In the genomic region with DNA sequence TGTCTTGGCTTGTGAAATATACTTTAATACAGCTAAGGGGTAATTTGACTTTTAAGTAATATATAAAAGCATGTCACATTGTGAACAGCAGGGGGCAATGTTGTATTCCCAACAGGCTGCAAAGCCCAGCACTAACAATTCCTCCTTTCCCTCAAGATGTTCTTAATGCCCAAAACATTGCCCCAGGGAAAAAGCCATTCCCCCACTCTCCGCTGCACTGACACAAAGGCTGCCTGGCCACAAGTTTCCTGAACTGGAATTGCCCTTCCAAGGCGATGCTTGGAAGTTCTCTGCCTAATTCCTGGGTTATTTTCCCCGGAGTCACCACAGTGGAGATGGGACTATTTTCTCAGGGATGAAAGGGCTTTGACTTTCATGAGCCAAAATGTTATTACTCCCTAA, we compare ENCODE assay signal across 8 cellular contexts. TPM values are rescaled to one million over a fixed set of nuclear protein-coding genes. Genes with fewer than 3 reads are reported as not detected.
DNase-seq lines count a peak whose midpoint lies in the region; ATAC-seq and TF ChIP-seq lines count a peak whose summit lies in the region.

No MANE protein-coding gene starts in this region.

- H2AK5ac ChIP-seq in H9 (ENCODE audit: insufficient read length, low read length) = no peak overlapping the region

- H3K79me1 ChIP-seq in H9 (ENCODE audit: insufficient read depth, low read depth, low read length, poor library complexity, severe bottlenecking) = no peaks in the 10 kb centered on the region

- no peaks in the 10 kb centered on the region for H4K20me1 ChIP-seq in H9 (ENCODE audit: control insufficient read depth, insufficient read depth, insufficient read length)

- H3K27ac Mint-ChIP-seq in H9 (0 out of 7 replicates have a peak overlapping the region, but pooled peaks of 1 of the 3 experiments have one; percentile 53), glutamatergic neuron (ENCODE audit: unreplicated experiment) (no peak overlapping the region)

- no peak overlapping the region for H4K91ac ChIP-seq in H9 (ENCODE audit: insufficient read length, low read depth, low read length)

- H3K36me3 Mint-ChIP-seq in H9 (ENCODE audit: insufficient read depth in 1 of 3, low read depth in 3 of 3) (peaks cover 0 to 13% (median 13%) of the 10 kb centered on the region in 3 experiments; a peak in 4 of 7 replicates), glutamatergic neuron (ENCODE audit: unreplicated experiment) (no peaks in the 10 kb centered on the region)
- H3K36me3 Mint-ChIP-seq in activated T-cell treated with anti-CD3 and anti-CD28 coated beads, Interleukin-2, amount 50 U/mL, for 4 hours (ENCODE audit: insufficient read depth) = peaks cover 34% of the 10 kb centered on the region

- no peaks in the 10 kb centered on the region for H3K4me1 ChIP-seq in H9 (ENCODE audit: insufficient read depth, low read length)

- no peaks in the 10 kb centered on the region for H3K9me3 ChIP-seq in H9 (ENCODE audit: control insufficient read depth, low read depth, low read length)

- no peak overlapping the region for H2BK20ac ChIP-seq in H9 (ENCODE audit: low read depth, low read length, poor library complexity, severe bottlenecking)

- no peak overlapping the region for H3K27ac ChIP-seq in H9 (ENCODE audit: insufficient read length, low read depth, low read length)

- H2BK120ac ChIP-seq in H9 (ENCODE audit: low read depth, low read length, poor library complexity, severe bottlenecking) = no peak overlapping the region

- H3K14ac ChIP-seq in H9 (ENCODE audit: insufficient read depth, low read length) = no peak overlapping the region

- H4K5ac ChIP-seq in H9 (ENCODE audit: insufficient read length, low read depth, low read length) = no peak overlapping the region

- H3K4me3 Mint-ChIP-seq in H9 (no peak overlapping the region), glutamatergic neuron (ENCODE audit: unreplicated experiment) (no peak overlapping the region)
- no peak overlapping the region for H3K4me3 Mint-ChIP-seq in activated T-cell treated with anti-CD3 and anti-CD28 coated beads, Interleukin-2, amount 50 U/mL, for 4 hours

- TF ChIP-seq CTCF in H9 (conservative IDR thresholded peaks at IDR 0.05) = peak; percentile 86
- peak; percentile 93 for TF ChIP-seq CTCF in glutamatergic neuron (IDR thresholded peaks at IDR 0.05; ENCODE audit: partially characterized antibody, unreplicated experiment)

- H3T11ph ChIP-seq in H9 (ENCODE audit: low read length) = no peak overlapping the region

- no peak overlapping the region for H3K4ac ChIP-seq in H9 (ENCODE audit: low read depth, low read length)

- no peak for ATAC-seq in activated T-cell treated with anti-CD3 and anti-CD28 coated beads, Interleukin-2, amount 50 U/mL, for 4 hours
- ATAC-seq in HG03571 (IDR thresholded peaks at IDR 0.05; ENCODE audit: unreplicated experiment) = no peak

- no peak overlapping the region for H2BK5ac ChIP-seq in H9 (ENCODE audit: insufficient read length, low read length)

- no peaks in the 10 kb centered on the region for H3K79me2 ChIP-seq in H9 (ENCODE audit: insufficient read depth, low read length)

- in situ Hi-C loops in Caki2 (cut with HindIII; ENCODE audit: low pct_unique_long_range_greater_than_20kb, low sequenced_read_pairs) = no loop called here

- no peak overlapping the region for H2BK15ac ChIP-seq in H9 (ENCODE audit: low read depth, low read length)

- H3K27me3 Mint-ChIP-seq in H9 (ENCODE audit: low read depth) (no peaks in the 10 kb centered on the region; the same call in 1 of the 2 replicates), glutamatergic neuron (ENCODE audit: unreplicated experiment) (peaks cover 2% of the 10 kb centered on the region)
- no peaks in the 10 kb centered on the region for H3K27me3 Mint-ChIP-seq in activated T-cell treated with anti-CD3 and anti-CD28 coated beads, Interleukin-2, amount 50 U/mL, for 4 hours (ENCODE audit: low read depth)

- H3K23me2 ChIP-seq in H9 (ENCODE audit: insufficient read length, low read depth, low read length, poor library complexity, severe bottlenecking) = no peaks in the 10 kb centered on the region

- H3K4me1 Mint-ChIP-seq in H9 (peaks cover 2 to 5% of the 10 kb centered on the region in 2 experiments; a peak in 3 of 4 replicates), glutamatergic neuron (ENCODE audit: low read depth, unreplicated experiment) (peaks cover 18% of the 10 kb centered on the region)
- H3K4me1 Mint-ChIP-seq in activated T-cell treated with anti-CD3 and anti-CD28 coated beads, Interleukin-2, amount 50 U/mL, for 4 hours (ENCODE audit: low read depth) = peaks cover 26% of the 10 kb centered on the region

- no peak overlapping the region for H3K56ac ChIP-seq in H9 (ENCODE audit: insufficient read length, low read depth, low read length)

- H3K9me3 Mint-ChIP-seq in H9 (no peaks in the 10 kb centered on the region), glutamatergic neuron (ENCODE audit: unreplicated experiment) (peaks cover 4% of the 10 kb centered on the region)
- H3K9me3 Mint-ChIP-seq in activated T-cell treated with anti-CD3 and anti-CD28 coated beads, Interleukin-2, amount 50 U/mL, for 4 hours = no peaks in the 10 kb centered on the region

- DNase-seq in Caki2 (ENCODE audit: low read depth) (peak; percentile 67), H9 (peak; percentile 72), NCI-H446 (lab: John Stamatoyannopoulos, UW) (peak; percentile 23 to 78), glutamatergic neuron (peak; percentile 39), pons (ENCODE audit: low spot score) (peak; percentile 80), NK-92 (lab: John Stamatoyannopoulos, UW; ENCODE audit: unreplicated experiment) (no peak)
- peak; percentile 27 for DNase-seq in activated T-cell treated with anti-CD3 and anti-CD28 coated beads, Interleukin-2, amount 50 U/mL, for 4 hours

- no peak overlapping the region for H3K9ac ChIP-seq in H9 (ENCODE audit: extremely low read depth, insufficient read length, low read length)

- H2BK12ac ChIP-seq in H9 (ENCODE audit: insufficient read length, low read depth, low read length) = no peak overlapping the region

- H3K18ac ChIP-seq in H9 (ENCODE audit: insufficient read length, low read depth, low read length) = no peak overlapping the region

- no CpG with 5 or more reads among the region's 3 CpGs for whole genome bisulfite sequencing in H9 (ENCODE audit: extremely low coverage, insufficient read length, low lambda C conversion rate)

- no peak overlapping the region for H3K4me2 ChIP-seq in H9 (ENCODE audit: insufficient read depth, insufficient read length, low read length)

- H2AFZ ChIP-seq in H9 (ENCODE audit: low read length) = no peak overlapping the region

- H3K27me3 ChIP-seq in H9 (ENCODE audit: insufficient read depth, low read length) = no peaks in the 10 kb centered on the region

- H4K8ac ChIP-seq in H9 (replicated peaks; ENCODE audit: insufficient read length, low read depth, low read length) = no peak overlapping the region

- no peak overlapping the region for H3K23ac ChIP-seq in H9 (ENCODE audit: insufficient read length, low read depth, low read length)

RNA-seq across cellular contexts. Expression of gene CLEC16A, which starts 27.2 kb away (rescaled TPM):
- 17.7 and 25.7 TPM in 2 replicates for total RNA-seq in Caki2 (2014; rRNA removed; shearing (Covaris generic); ENCODE audit: low replicate concordance)
- total RNA-seq in H9 (2021) (14.6 and 15.2 TPM in 2 replicates), glutamatergic neuron (ENCODE audit: unreplicated experiment) (43.0 TPM)
- total RNA-seq in activated T-cell treated with anti-CD3 and anti-CD28 coated beads, Interleukin-2, amount 50 U/mL, for 4 hours = 10 to 100 TPM; 25.2 to 26.4 (median 26.3) TPM

RNA-seq across cellular contexts. Expression of gene DEXI, which starts 29.3 kb away (rescaled TPM):
- 68.1 and 71.5 TPM in 2 replicates for total RNA-seq in Caki2 (2014; rRNA removed; shearing (Covaris generic); ENCODE audit: low replicate concordance)
- total RNA-seq in H9 (2021) = 27.5 and 28.3 TPM in 2 replicates
- 10 to 100 TPM; 27.0 to 30.2 (median 29.5) TPM for total RNA-seq in activated T-cell treated with anti-CD3 and anti-CD28 coated beads, Interleukin-2, amount 50 U/mL, for 4 hours
- 37.3 TPM for total RNA-seq in glutamatergic neuron (ENCODE audit: unreplicated experiment)
